Comparison of ENCODE assay signal across 10 cellular contexts in genomic region chr14:23695220-23695999, GRCh38. TPM values are rescaled to one million over a fixed set of nuclear protein-coding genes. Genes with fewer than 3 reads are reported as not detected.
DNase-seq lines count a peak whose midpoint lies in the region; ATAC-seq and TF ChIP-seq lines count a peak whose summit lies in the region.
"Had no signal": no experiment of that assay in that cellular context is flagged by ENCODE, and none has a peak within 500 bp of the region (broad histone marks: within the 10 kb centered on the region; RNA-seq: fewer than 3 reads in every experiment).

No MANE protein-coding gene starts in this region.

- DNase-seq in AG10803 (ENCODE audit: low read depth): peak; percentile 12
- DNase-seq in OCI-M1 (lab: John Stamatoyannopoulos, UW): peak; percentile 80
- peak; percentile 14 for DNase-seq in glomerular endothelial cell (ENCODE audit: extremely low read depth, low read depth, low spot score)
- no peak for DNase-seq in DMS153 (lab: John Stamatoyannopoulos, UW)
- DNase-seq in mucosa of gallbladder (ENCODE audit: low spot score): no peak
- no peak for DNase-seq in cortex of kidney (lab: John Stamatoyannopoulos, UW)
- DNase-seq: natural killer cell had no signal

- H2AFZ ChIP-seq in neuron (ENCODE audit: low read depth, low read length): peak overlapping the region; percentile 40

- H3K4me3 ChIP-seq in AG10803 (ENCODE audit: low read length) (peak overlapping the region; percentile 46), neuron (ENCODE audit: low read length) (no peak overlapping the region)
- H3K4me3 ChIP-seq: BLaER1 treated with 17β-estradiol and CSF1 and Interleukin-3, amounts not matched to agents 10 nM and 100 nM had no signal

- peaks cover 19% of the 10 kb centered on the region for H3K27me3 ChIP-seq in neuron (ENCODE audit: insufficient read depth, low read length)

- no peaks in the 10 kb centered on the region for H3K36me3 ChIP-seq in neuron (ENCODE audit: insufficient read depth, low read length)
- H3K36me3 ChIP-seq: BLaER1 treated with 17β-estradiol and CSF1 and Interleukin-3, amounts not matched to agents 10 nM and 100 nM had no signal

- H3K9me3 ChIP-seq in neuron (ENCODE audit: low read length): no peaks in the 10 kb centered on the region

- no peak for TF ChIP-seq CTCF in AG10803 (conservative IDR thresholded peaks at IDR 0.05; ENCODE audit: low read length)

- H3K4me1 ChIP-seq in neuron (ENCODE audit: insufficient read depth, low read length): peaks cover 18% of the 10 kb centered on the region

- no peak for ATAC-seq in HG02938 (IDR thresholded peaks at IDR 0.05; ENCODE audit: unreplicated experiment)
- ATAC-seq: natural killer cell had no signal

RNA-seq across cellular contexts. Expression of gene DHRS2, which starts 59.2 kb away (rescaled TPM):
- total RNA-seq in glomerular endothelial cell (not detected in 2 replicates), mucosa of gallbladder (0.43 TPM)

Comparison
In these comparisons a context has a peak if more than half of its experiments do, and no peak if none do; other contexts are left out.
1. DNase-seq: peak in AG10803 (single experiment), OCI-M1 (single experiment) and glomerular endothelial cell (single experiment); none in DMS153 (single experiment), mucosa of gallbladder (single experiment) and cortex of kidney (single experiment).